ENCODE assay signal across 12 cellular contexts in genomic region chr7:99001482-99002145, GRCh38.
A peak's percentile ranks its signal among the peaks of the same experiment; 100 is the strongest.
DNase-seq lines count a peak whose midpoint lies in the region; ATAC-seq lines count a peak whose summit lies in the region.
"Had no signal": no experiment of that assay in that cellular context is flagged by ENCODE, and none has a peak within 500 bp of the region (broad histone marks: within the 10 kb centered on the region; RNA-seq: fewer than 3 reads in every experiment).

No MANE protein-coding gene starts in this region.

- H3K4me1 Mint-ChIP-seq in activated CD4-positive, alpha-beta T cell treated with anti-CD3 and anti-CD28 coated beads for 36 hours, result no peaks in the 10 kb centered on the region
- H3K4me1 Mint-ChIP-seq in activated CD4-positive, alpha-beta T cell treated with anti-CD3 and anti-CD28 coated beads, Interleukin-2, amount 10 ng/mL, durations not matched to agents 7 days and 5 days, result peaks cover 2% of the 10 kb centered on the region
- peaks cover 21% of the 10 kb centered on the region for H3K4me1 Mint-ChIP-seq in stimulated activated naive CD8-positive, alpha-beta T cell treated with anti-CD3 and anti-CD28 coated beads, Interleukin-15, Interleukin-2, amounts not matched to agents 100 ng/mL and 50 ng/mL, for 24 hours (ENCODE audit: low read depth)

- POLR2A ChIA-PET in activated CD4-positive, alpha-beta T cell treated with anti-CD3 and anti-CD28 coated beads for 36 hours (lab: Charles Lee), result no interaction called here
- POLR2A ChIA-PET in activated CD4-positive, alpha-beta T cell treated with anti-CD3 and anti-CD28 coated beads, Interleukin-2, amount 10 ng/mL, durations not matched to agents 7 days and 5 days (lab: Charles Lee), result no interaction called here

- CTCF ChIA-PET in activated CD4-positive, alpha-beta T cell treated with anti-CD3 and anti-CD28 coated beads for 36 hours (lab: Charles Lee), result interaction anchor here (1.0 kb wide), 1 partner anchor 11 kb away, joined by 3 read pairs; no protein-coding TSS in a partner anchor
- CTCF ChIA-PET in activated CD4-positive, alpha-beta T cell treated with anti-CD3 and anti-CD28 coated beads, Interleukin-2, amount 10 ng/mL, durations not matched to agents 7 days and 5 days (lab: Charles Lee), result no interaction called here

- DNase-seq in activated CD4-positive, alpha-beta T cell treated with anti-CD3 and anti-CD28 coated beads for 36 hours, result no peak
- no peak for DNase-seq in activated CD4-positive, alpha-beta T cell treated with anti-CD3 and anti-CD28 coated beads, Interleukin-2, amount 10 ng/mL, durations not matched to agents 7 days and 5 days
- DNase-seq in amniotic epithelial cell (ENCODE audit: low read depth) (peak; percentile 18), kidney tubule cell (ENCODE audit: low spot score) (peak; percentile 85), NCI-H1436 treated with DMSO at 0.1 percent for 48 hours (lab: John Stamatoyannopoulos, UW) (no peak), T-helper 2 cell (no peak)
- DNase-seq: left ventricle myocardium inferior, NCI-H187, NCI-H446 treated with DMSO at 0.1 percent for 48 hours, transverse colon had no signal

- H3K9me3 Mint-ChIP-seq in activated CD4-positive, alpha-beta T cell treated with anti-CD3 and anti-CD28 coated beads for 36 hours (ENCODE audit: low read depth), result no peaks in the 10 kb centered on the region
- H3K9me3 Mint-ChIP-seq in activated CD4-positive, alpha-beta T cell treated with anti-CD3 and anti-CD28 coated beads, Interleukin-2, amount 10 ng/mL, durations not matched to agents 7 days and 5 days, result no peaks in the 10 kb centered on the region
- no peaks in the 10 kb centered on the region for H3K9me3 Mint-ChIP-seq in stimulated activated naive CD8-positive, alpha-beta T cell treated with anti-CD3 and anti-CD28 coated beads, Interleukin-15, Interleukin-2, amounts not matched to agents 100 ng/mL and 50 ng/mL, for 24 hours

- no peaks in the 10 kb centered on the region for H3K27me3 Mint-ChIP-seq in activated CD4-positive, alpha-beta T cell treated with anti-CD3 and anti-CD28 coated beads for 36 hours
- H3K27me3 Mint-ChIP-seq in activated CD4-positive, alpha-beta T cell treated with anti-CD3 and anti-CD28 coated beads, Interleukin-2, amount 10 ng/mL, durations not matched to agents 7 days and 5 days, result no peaks in the 10 kb centered on the region
- no peaks in the 10 kb centered on the region for H3K27me3 Mint-ChIP-seq in stimulated activated naive CD8-positive, alpha-beta T cell treated with anti-CD3 and anti-CD28 coated beads, Interleukin-15, Interleukin-2, amounts not matched to agents 100 ng/mL and 50 ng/mL, for 24 hours

- no peak overlapping the region for H3K4me3 Mint-ChIP-seq in activated CD4-positive, alpha-beta T cell treated with anti-CD3 and anti-CD28 coated beads for 36 hours
- no peak overlapping the region for H3K4me3 Mint-ChIP-seq in activated CD4-positive, alpha-beta T cell treated with anti-CD3 and anti-CD28 coated beads, Interleukin-2, amount 10 ng/mL, durations not matched to agents 7 days and 5 days
- H3K4me3 Mint-ChIP-seq in stimulated activated naive CD8-positive, alpha-beta T cell treated with anti-CD3 and anti-CD28 coated beads, Interleukin-15, Interleukin-2, amounts not matched to agents 100 ng/mL and 50 ng/mL, for 24 hours, result peak overlapping the region; percentile 58

- peak overlapping the region; percentile 38 for H3K27ac Mint-ChIP-seq in activated CD4-positive, alpha-beta T cell treated with anti-CD3 and anti-CD28 coated beads for 36 hours
- no peak overlapping the region for H3K27ac Mint-ChIP-seq in activated CD4-positive, alpha-beta T cell treated with anti-CD3 and anti-CD28 coated beads, Interleukin-2, amount 10 ng/mL, durations not matched to agents 7 days and 5 days
- peak overlapping the region; percentile 92 for H3K27ac Mint-ChIP-seq in stimulated activated naive CD8-positive, alpha-beta T cell treated with anti-CD3 and anti-CD28 coated beads, Interleukin-15, Interleukin-2, amounts not matched to agents 100 ng/mL and 50 ng/mL, for 24 hours

- ATAC-seq in activated CD4-positive, alpha-beta T cell treated with anti-CD3 and anti-CD28 coated beads for 36 hours, result no peak
- no peak for ATAC-seq in HG03342 (IDR thresholded peaks at IDR 0.05; ENCODE audit: unreplicated experiment)

- intact Hi-C loops in activated CD4-positive, alpha-beta T cell treated with anti-CD3 and anti-CD28 coated beads for 36 hours (cut with DNase I, micrococcal nuclease), result no loop called here

- H3K36me3 Mint-ChIP-seq in activated CD4-positive, alpha-beta T cell treated with anti-CD3 and anti-CD28 coated beads for 36 hours (ENCODE audit: low read depth), result peaks cover 41% of the 10 kb centered on the region
- peaks cover 40% of the 10 kb centered on the region for H3K36me3 Mint-ChIP-seq in activated CD4-positive, alpha-beta T cell treated with anti-CD3 and anti-CD28 coated beads, Interleukin-2, amount 10 ng/mL, durations not matched to agents 7 days and 5 days (ENCODE audit: low read depth)
- H3K36me3 Mint-ChIP-seq in stimulated activated naive CD8-positive, alpha-beta T cell treated with anti-CD3 and anti-CD28 coated beads, Interleukin-15, Interleukin-2, amounts not matched to agents 100 ng/mL and 50 ng/mL, for 24 hours (ENCODE audit: low read depth), result peaks cover 69% of the 10 kb centered on the region

Comparison
In these comparisons a context has a peak if more than half of its experiments do, and no peak if none do; other contexts are left out.
1. DNase-seq: peak in amniotic epithelial cell (single experiment) and kidney tubule cell (single experiment); none in activated CD4-positive, alpha-beta T cell treated with anti-CD3 and anti-CD28 coated beads for 36 hours (single experiment), activated CD4-positive, alpha-beta T cell treated with anti-CD3 and anti-CD28 coated beads, Interleukin-2, amount 10 ng/mL, durations not matched to agents 7 days and 5 days (single experiment), NCI-H1436 treated with DMSO at 0.1 percent for 48 hours (single experiment) and T-helper 2 cell (0 of 5).